Comparison of ENCODE assay signal across 24 cellular contexts in the genomic region with DNA sequence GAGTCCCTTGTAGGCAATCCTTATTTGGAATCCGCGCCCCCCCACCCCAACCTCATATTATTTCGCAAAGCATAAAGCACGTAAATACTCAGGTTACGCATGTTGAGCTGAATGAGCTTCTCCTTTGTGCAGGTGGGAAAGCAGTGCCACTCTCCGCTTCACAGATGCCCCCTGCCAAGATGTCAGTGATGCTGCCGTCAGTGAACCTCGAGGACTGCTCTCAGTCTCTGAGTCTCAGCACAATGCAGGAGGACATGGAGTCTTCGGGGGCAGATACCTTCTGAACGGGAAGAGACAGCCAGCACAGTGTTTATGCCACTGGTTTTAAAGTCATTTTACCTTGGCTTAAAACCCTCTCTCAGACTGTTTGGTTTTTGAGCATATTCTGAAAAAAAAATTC.
"Had no signal": no experiment of that assay in that cellular context is flagged by ENCODE, and none has a peak within 500 bp of the region (broad histone marks: within the 10 kb centered on the region; RNA-seq: fewer than 3 reads in every experiment).

No MANE protein-coding gene starts in this region.

- H3K9me3 Mint-ChIP-seq: activated naive CD8-positive, alpha-beta T cell treated with anti-CD3 and anti-CD28 coated beads, Interleukin-2, amount 50 U/mL, for 24 hours; activated T-helper 1 cell treated with anti-CD3 and anti-CD28 coated beads, Interleukin-12 subunit alpha, Interleukin-12 subunit beta, Interleukin-2, Interleukin-4 antibody, amounts not matched to agents 30 ng/mL and 10 ng/mL and 1 ng/mL, durations not matched to agents 14 hours and 24 hours and 36 hours had no signal

- H3K4me1 Mint-ChIP-seq: activated naive CD8-positive, alpha-beta T cell treated with anti-CD3 and anti-CD28 coated beads, Interleukin-2, amount 50 U/mL, for 24 hours; naive B cell; neural crest cell; stimulated activated memory B cell treated with anti-CD40 and anti-IgM and Interleukin-4, amounts not matched to agents 10 μg/mL and 1 μg/mL and 100 μg/mL, for 72 hours had no signal

- ATAC-seq: activated CD8-positive, alpha-beta T cell treated with anti-CD3 and anti-CD28 coated beads, Interleukin-2, amount 10 ng/mL, durations not matched to agents 7 days and 5 days; activated naive CD8-positive, alpha-beta T cell treated with anti-CD3 and anti-CD28 coated beads, Interleukin-2, amount 50 U/mL, for 24 hours; body of pancreas; foreskin keratinocyte; left lung; sciatic nerve; stimulated activated memory B cell treated with anti-CD40 and anti-IgM and Interleukin-4, amounts not matched to agents 10 μg/mL and 1 μg/mL and 100 μg/mL, for 72 hours had no signal

- H3K27ac Mint-ChIP-seq: activated CD8-positive, alpha-beta T cell treated with anti-CD3 and anti-CD28 coated beads, Interleukin-2, amount 10 ng/mL, durations not matched to agents 7 days and 5 days; activated naive CD8-positive, alpha-beta T cell treated with anti-CD3 and anti-CD28 coated beads, Interleukin-2, amount 50 U/mL, for 24 hours; activated T-helper 1 cell treated with anti-CD3 and anti-CD28 coated beads, Interleukin-12 subunit alpha, Interleukin-12 subunit beta, Interleukin-2, Interleukin-4 antibody, amounts not matched to agents 30 ng/mL and 10 ng/mL and 1 ng/mL, durations not matched to agents 14 hours and 24 hours and 36 hours; dendritic cell treated with granulocyte-macrophage colony-stimulating factor and Interleukin-4, amounts not matched to agents 40 ng/mL and 50 ng/mL, for 4 days; naive B cell; stimulated activated memory B cell treated with anti-CD40 and anti-IgM and Interleukin-4, amounts not matched to agents 10 μg/mL and 1 μg/mL and 100 μg/mL, for 72 hours had no signal

- H3K27me3 Mint-ChIP-seq: activated naive CD8-positive, alpha-beta T cell treated with anti-CD3 and anti-CD28 coated beads, Interleukin-2, amount 50 U/mL, for 24 hours; dendritic cell treated with granulocyte-macrophage colony-stimulating factor and Interleukin-4, amounts not matched to agents 40 ng/mL and 50 ng/mL, for 4 days; naive B cell; stimulated activated memory B cell treated with anti-CD40 and anti-IgM and Interleukin-4, amounts not matched to agents 10 μg/mL and 1 μg/mL and 100 μg/mL, for 72 hours had no signal

- DNase-seq: activated CD4-positive, alpha-beta T cell treated with anti-CD3 and anti-CD28 coated beads for 1 hour; activated CD4-positive, alpha-beta T cell treated with anti-CD3 and anti-CD28 coated beads, Interleukin-2, amount 50 U/mL, for 1 hour; activated CD8-positive, alpha-beta T cell treated with anti-CD3 and anti-CD28 coated beads, Interleukin-2, amount 10 ng/mL, durations not matched to agents 7 days and 5 days; activated gamma-delta T cell; activated naive CD4-positive, alpha-beta T cell treated with anti-CD3 and anti-CD28 coated beads, Interleukin-2, amount 50 U/mL, for 16 hours; activated naive CD8-positive, alpha-beta T cell treated with anti-CD3 and anti-CD28 coated beads, Interleukin-2, amount 50 U/mL, for 24 hours; anterior cingulate cortex; body of pancreas; effector CD4-positive, alpha-beta T cell; erythroblast; foreskin keratinocyte; glutamatergic neuron; kidney glomerular epithelial cell; left lung; naive B cell; occipital lobe; small intestine; stimulated activated CD4-positive, alpha-beta T cell treated with anti-CD3 and anti-CD28 coated beads, Interleukin-2, amount 100 ng/mL, for 24 hours; stomach had no signal

- H3K4me3 Mint-ChIP-seq: activated CD8-positive, alpha-beta T cell treated with anti-CD3 and anti-CD28 coated beads, Interleukin-2, amount 10 ng/mL, durations not matched to agents 7 days and 5 days; activated naive CD8-positive, alpha-beta T cell treated with anti-CD3 and anti-CD28 coated beads, Interleukin-2, amount 50 U/mL, for 24 hours; activated T-helper 1 cell treated with anti-CD3 and anti-CD28 coated beads, Interleukin-12 subunit alpha, Interleukin-12 subunit beta, Interleukin-2, Interleukin-4 antibody, amounts not matched to agents 30 ng/mL and 10 ng/mL and 1 ng/mL, durations not matched to agents 14 hours and 24 hours and 36 hours; dendritic cell treated with granulocyte-macrophage colony-stimulating factor and Interleukin-4, amounts not matched to agents 40 ng/mL and 50 ng/mL, for 4 days; naive B cell; neural crest cell; stimulated activated memory B cell treated with anti-CD40 and anti-IgM and Interleukin-4, amounts not matched to agents 10 μg/mL and 1 μg/mL and 100 μg/mL, for 72 hours had no signal

- FAIRE-seq: small intestine had no signal
